8 cellular contexts compared by ENCODE assay signal in genomic region chr3:39101022-39101689, GRCh38. TPM values are rescaled to one million over a fixed set of nuclear protein-coding genes. Genes with fewer than 3 reads are reported as not detected.
DNase-seq lines count a peak whose midpoint lies in the region; ATAC-seq and TF ChIP-seq lines count a peak whose summit lies in the region.

No MANE protein-coding gene starts in this region.

- H3K36me3 ChIP-seq in mammary epithelial cell (ENCODE audit: insufficient read depth, low read length) = peaks cover 15% of the 10 kb centered on the region
- peaks cover 13 to 51% of the 10 kb centered on the region in 2 donors for H3K36me3 ChIP-seq in lung (ENCODE audit: control insufficient read depth in 2 of 2, insufficient read depth in 2 of 2, low read length in 2 of 2)
- H3K36me3 ChIP-seq in transverse colon = peaks cover 0 to 17% (median 0%) of the 10 kb centered on the region in 4 donors

- DNase-seq in AG09319 (ENCODE audit: extremely low read depth, low read depth) = no peak
- DNase-seq in T follicular helper cell (ENCODE audit: low read depth) = peak; percentile 34
- DNase-seq in mammary epithelial cell = peak; percentile 16
- DNase-seq in lung (ENCODE audit: low spot score) = no peak
- peak; percentile 39 for DNase-seq in transverse colon

- no peak overlapping the region for H3K9ac ChIP-seq in mammary epithelial cell (ENCODE audit: insufficient read depth, low read length)

- dilution Hi-C loops in mammary epithelial cell (cut with HindIII; ENCODE audit: low sequenced_read_pairs) = no loop called here

- WGBS in mammary epithelial cell (ENCODE audit: low coverage, missing lambda C conversion rate) = 56% methylated on average over 2 of the region's 5 CpGs
- 82 to 84% methylated on average over 5 of the region's 5 CpGs for WGBS in lung, 2 donors
- WGBS in transverse colon (ENCODE audit: low coverage in 1 of 2), 2 donors = 70 to 83% methylated on average over 2 to 5 of the region's 5 CpGs

- H3K27ac ChIP-seq in mammary epithelial cell (ENCODE audit: insufficient read depth, low read depth, low read length) (no peak overlapping the region), lung (ENCODE audit: low read depth in 1 of 2, low read length in 1 of 2) (no peak overlapping the region), transverse colon (no peak overlapping the region)

- H3K79me2 ChIP-seq in mammary epithelial cell (ENCODE audit: insufficient read depth, low read length) = peaks cover 45% of the 10 kb centered on the region

- no peak for TF ChIP-seq POLR2A in transverse colon (IDR thresholded peaks at IDR 0.05)

- BruUV-seq in mammary epithelial cell (replicated peaks; lab: Mats Ljungman, UMichigan) = no TSS peak

- H3K4me3 ChIP-seq in mammary epithelial cell (replicated peaks in 1 of 3; ENCODE audit: insufficient read depth in 1 of 3, low read depth in 2 of 3, low read length in 3 of 3) = no peak overlapping the region
- no peak overlapping the region for H3K4me3 ChIP-seq in lung
- no peak overlapping the region for H3K4me3 ChIP-seq in transverse colon

- TF ChIP-seq CTCF in AG09319 (IDR thresholded peaks at IDR 0.05; ENCODE audit: low read depth, low read length) (peak; percentile 59), mammary epithelial cell (conservative IDR thresholded peaks at IDR 0.05 in 1 of 2, IDR thresholded peaks at IDR 0.05 in 1 of 2; ENCODE audit: extremely low read depth in 1 of 2, insufficient read depth in 1 of 2, low read depth in 1 of 2, low read length in 2 of 2) (peak; percentile 76 to 77), lung (IDR thresholded peaks at IDR 0.05; ENCODE audit: control extremely low read depth, extremely low read depth) (peak; percentile 42), transverse colon (IDR thresholded peaks at IDR 0.05) (peak; percentile 46 to 63 (median 59))

- H2AFZ ChIP-seq in mammary epithelial cell (ENCODE audit: low read depth, low read length) = no peak overlapping the region

- ATAC-seq in GM18502 (IDR thresholded peaks at IDR 0.05; ENCODE audit: poor library complexity, unreplicated experiment) = peak; percentile 65
- ATAC-seq in HG03432 (IDR thresholded peaks at IDR 0.05; ENCODE audit: unreplicated experiment) = peak; percentile 74
- ATAC-seq in lung (ENCODE audit: insufficient read depth, low FRiP score) = no peak
- no peak for ATAC-seq in HG03460 (IDR thresholded peaks at IDR 0.05; ENCODE audit: unreplicated experiment)

- H3K9me3 ChIP-seq in mammary epithelial cell (replicated peaks; ENCODE audit: insufficient read depth, low read length) = no peaks in the 10 kb centered on the region
- H3K9me3 ChIP-seq in lung (ENCODE audit: control insufficient read depth in 2 of 2, insufficient read depth in 1 of 2, low read length in 1 of 2) = no peaks in the 10 kb centered on the region
- no peaks in the 10 kb centered on the region for H3K9me3 ChIP-seq in transverse colon

- H3K4me2 ChIP-seq in mammary epithelial cell (ENCODE audit: insufficient read depth, low read depth, low read length) = no peak overlapping the region

- no peaks in the 10 kb centered on the region for H3K27me3 ChIP-seq in mammary epithelial cell (ENCODE audit: insufficient read depth, low read length)
- H3K27me3 ChIP-seq in lung (ENCODE audit: control insufficient read depth, insufficient read depth) = no peaks in the 10 kb centered on the region
- no peaks in the 10 kb centered on the region for H3K27me3 ChIP-seq in transverse colon

- intact Hi-C loops in mammary epithelial cell (cut with micrococcal nuclease) (loop anchor here (1.0 kb wide), 1 partner anchor 187 kb away; no protein-coding TSS in a partner anchor), transverse colon (cut with DNase I; ENCODE audit: low total_unique reads) (loop anchor here (10.0 kb wide), 1 partner anchor 284 kb away; the partner anchor contains the start of gene SLC25A38)

- TF ChIP-seq EP300 in transverse colon (IDR thresholded peaks at IDR 0.05; ENCODE audit: low read depth) = no peak

- CTCF ChIA-PET in mammary epithelial cell (lab: Charles Lee; ENCODE audit: low non-redundant PET) = no interaction called here

- in situ Hi-C loops in mammary epithelial cell (cut with MboI; ENCODE audit: low sequenced_read_pairs in 2 of 2) = loop anchor here in 1 of 2 donors (25.0 kb wide), 1 partner anchor 161 kb away; no protein-coding TSS in a partner anchor
- in situ Hi-C loops in transverse colon (cut with MboI; ENCODE audit: low pct_ligation_motif_present in 1 of 4, low pct_unique_long_range_greater_than_20kb in 1 of 4, low sequenced_read_pairs in 3 of 4) = no loop called here

- no peaks in the 10 kb centered on the region for H4K20me1 ChIP-seq in mammary epithelial cell (ENCODE audit: insufficient read depth, low read length)

- H3K4me1 ChIP-seq in mammary epithelial cell (ENCODE audit: insufficient read depth, low read length) (peaks cover 16% of the 10 kb centered on the region), lung (ENCODE audit: control insufficient read depth in 2 of 2, insufficient read depth in 2 of 2, low read length in 2 of 2) (peaks cover 8 to 20% of the 10 kb centered on the region in 2 donors), transverse colon (peaks cover 11 to 34% (median 27%) of the 10 kb centered on the region in 4 donors)

RNA-seq across cellular contexts. Expression of gene GORASP1, which starts 6.3 kb away (rescaled TPM):
- 10 to 100 TPM; 47.0 to 51.3 TPM for total RNA-seq in mammary epithelial cell
- 37.7 TPM for polyA plus RNA-seq in mammary epithelial cell
- 73.7 TPM for polyA minus RNA-seq in mammary epithelial cell
- 10 to 100 TPM; 54.8 to 71.1 TPM for total RNA-seq in lung
- 10 to 100 TPM; 28.7 to 42.3 TPM for polyA plus RNA-seq in lung
- 100 to 1,000 TPM in 1 of 4 donors, 10 to 100 TPM in 3; 86.8 to 135 (median 96.3) TPM for total RNA-seq in transverse colon

RNA-seq across cellular contexts. Expression of gene TTC21A, which starts 6.3 kb away (rescaled TPM):
- total RNA-seq in mammary epithelial cell (1 to 10 TPM; 5.2 to 5.7 TPM), lung (10 to 100 TPM; 14.2 to 30.4 TPM), transverse colon (100 to 1,000 TPM in 1 of 4 donors, 10 to 100 TPM in 2, 1 to 10 TPM in 1; 6.8 to 101 (median 30.3) TPM)
- polyA plus RNA-seq in mammary epithelial cell (1.3 TPM), lung (1 to 10 TPM; 6.1 to 9.2 TPM)
- polyA minus RNA-seq in mammary epithelial cell = not detected

RNA-seq across cellular contexts. Expression of gene WDR48, which starts 49.3 kb away (rescaled TPM):
- total RNA-seq in mammary epithelial cell (10 to 100 TPM; 28.8 to 31.6 TPM), lung (10 to 100 TPM; 24.1 to 58.8 TPM), transverse colon (10 to 100 TPM; 31.0 to 47.6 (median 36.2) TPM)
- polyA plus RNA-seq in mammary epithelial cell (11.7 TPM), lung (10 to 100 TPM in 1 of 2 donors, 1 to 10 TPM in 1; 8.8 to 13.5 TPM)
- 8.3 TPM for polyA minus RNA-seq in mammary epithelial cell

RNA-seq across cellular contexts. Expression of gene SCN11A, which starts 49.4 kb away (rescaled TPM):
- total RNA-seq in mammary epithelial cell = not detected
- not detected for polyA plus RNA-seq in mammary epithelial cell
- polyA minus RNA-seq in mammary epithelial cell = not detected
- under 1 TPM; 0.12 to 0.60 TPM for total RNA-seq in lung
- polyA plus RNA-seq in lung = under 1 TPM; 0.04 to 0.06 TPM
- total RNA-seq in transverse colon = 1 to 10 TPM in 1 of 4 donors, under 1 TPM in 3; 0.27 to 1.9 (median 0.36) TPM

RNA-seq across cellular contexts. Expression of gene CSRNP1, which starts 52.2 kb away (rescaled TPM):
- total RNA-seq in mammary epithelial cell (1 to 10 TPM; 6.5 to 9.6 TPM), lung (10 to 100 TPM; 32.8 to 37.9 TPM), transverse colon (100 to 1,000 TPM in 1 of 4 donors, 10 to 100 TPM in 3; 10.9 to 112 (median 38.4) TPM)
- polyA plus RNA-seq in mammary epithelial cell (8.4 TPM), lung (10 to 100 TPM; 25.2 to 97.8 TPM)
- polyA minus RNA-seq in mammary epithelial cell = 22.2 TPM

Comparison
In these comparisons a context has a peak if more than half of its experiments do, and no peak if none do; other contexts are left out.
1. DNase-seq: peak in T follicular helper cell (single experiment), mammary epithelial cell (single experiment) and transverse colon (single experiment); none in AG09319 (single experiment) and lung (single experiment).
2. ATAC-seq: peak in GM18502 (single experiment) and HG03432 (single experiment); none in lung (single experiment) and HG03460 (single experiment).
3. Peak in every context shown above with its lines, with median percentiles within 50 percentile points of each other: CTCF ChIP-seq.